11 cellular contexts compared by ENCODE assay signal in genomic region chr18:26438980-26439379, GRCh38.
A peak's percentile ranks its signal among the peaks of the same experiment; 100 is the strongest.
DNase-seq lines count a peak whose midpoint lies in the region; ATAC-seq and TF ChIP-seq lines count a peak whose summit lies in the region.
"Had no signal": no experiment of that assay in that cellular context is flagged by ENCODE, and none has a peak within 500 bp of the region (broad histone marks: within the 10 kb centered on the region; RNA-seq: fewer than 3 reads in every experiment).

No MANE protein-coding gene starts in this region.

- ATAC-seq in GM18502 (IDR thresholded peaks at IDR 0.05; ENCODE audit: poor library complexity, unreplicated experiment) (peak; percentile 100), GM21381 (IDR thresholded peaks at IDR 0.05; ENCODE audit: unreplicated experiment) (peak; percentile 95), HG03066 (IDR thresholded peaks at IDR 0.05; ENCODE audit: low read depth, unreplicated experiment) (peak; percentile 89)

- no TSS peak for BruUV-seq in OCI-LY7 (replicated peaks; lab: Mats Ljungman, UMichigan)

- H3K9me3 ChIP-seq in OCI-LY7 (ENCODE audit: low read length) (no peaks in the 10 kb centered on the region), colonic mucosa (no peaks in the 10 kb centered on the region)
- H3K9me3 ChIP-seq: BLaER1 had no signal

- H3K36me3 ChIP-seq in OCI-LY7 (ENCODE audit: insufficient read depth, low read length), result no peaks in the 10 kb centered on the region
- no peaks in the 10 kb centered on the region for H3K36me3 ChIP-seq in colonic mucosa
- H3K36me3 ChIP-seq: BLaER1, cardiac muscle cell had no signal

- CTCF ChIA-PET in OCI-LY7 (lab: Charles Lee; ENCODE audit: unreplicated experiment), result interaction anchor here (1.4 kb wide), 1 partner anchor 34 kb away, joined by 5 read pairs; no protein-coding TSS in a partner anchor

- intact Hi-C loops in OCI-LY7 (cut with micrococcal nuclease; ENCODE audit: unreplicated experiment), result no loop called here
- intact Hi-C loops in colonic mucosa (cut with DNase I), result no loop called here

- H3K4me2 ChIP-seq in OCI-LY7 (ENCODE audit: low read length), result peak overlapping the region; percentile 44
- H3K4me2 ChIP-seq: BLaER1, smooth muscle cell had no signal

- H3K27ac ChIP-seq in OCI-LY7 (ENCODE audit: low read depth, low read length, poor library complexity, severe bottlenecking) (no peak overlapping the region), colonic mucosa (no peak overlapping the region)
- H3K27ac ChIP-seq: BLaER1, cardiac muscle cell had no signal

- H3K79me2 ChIP-seq in OCI-LY7 (ENCODE audit: insufficient read depth, low read depth, low read length), result no peaks in the 10 kb centered on the region

- no peaks in the 10 kb centered on the region for H4K20me1 ChIP-seq in OCI-LY7 (ENCODE audit: insufficient read depth, low read length)
- H4K20me1 ChIP-seq: BLaER1 had no signal

- TF ChIP-seq CTCF in OCI-LY7 (conservative IDR thresholded peaks at IDR 0.05; ENCODE audit: low read length), result no peak
- no peak for TF ChIP-seq CTCF in colonic mucosa (IDR thresholded peaks at IDR 0.05)

- H3K4me3 ChIP-seq in OCI-LY7 (ENCODE audit: low read depth, low read length, poor library complexity, severe bottlenecking), result no peak overlapping the region
- no peak overlapping the region for H3K4me3 ChIP-seq in colonic mucosa
- H3K4me3 ChIP-seq: BLaER1, cardiac muscle cell, smooth muscle cell had no signal

- H3K4me1 ChIP-seq in OCI-LY7 (ENCODE audit: insufficient read depth, low read length, poor library complexity, severe bottlenecking) (peaks cover 15% of the 10 kb centered on the region), colonic mucosa (no peaks in the 10 kb centered on the region)
- H3K4me1 ChIP-seq: BLaER1 had no signal

- H3K9ac ChIP-seq in colonic mucosa (ENCODE audit: low read depth in 2 of 2, low read length in 2 of 2), result no peak overlapping the region
- H3K9ac ChIP-seq: BLaER1 had no signal

- peak; percentile 72 for DNase-seq in OCI-LY7 (ENCODE audit: low spot score)
- DNase-seq in colonic mucosa, result no peak
- DNase-seq in hepatic stellate cell (ENCODE audit: low spot score), result no peak
- no peak for DNase-seq in NCI-H524 (lab: John Stamatoyannopoulos, UW)
- no peak for DNase-seq in GDM1 (lab: John Stamatoyannopoulos, UW)

- POLR2A ChIA-PET in OCI-LY7 (lab: Charles Lee), result interaction anchor here (0.7 to 3.3 kb wide), 8 partner anchors 10 to 348 kb away, joined by 3 to 12 read pairs (median 3); no protein-coding TSS in a partner anchor

- H3K9me2 ChIP-seq in OCI-LY7 (ENCODE audit: insufficient read depth, low read length), result no peaks in the 10 kb centered on the region

- peak overlapping the region; percentile 44; the same call in 1 of the 2 replicates for H2AFZ ChIP-seq in OCI-LY7 (ENCODE audit: low read length)

- no peaks in the 10 kb centered on the region for H3K27me3 ChIP-seq in colonic mucosa
- H3K27me3 ChIP-seq: BLaER1, cardiac muscle cell had no signal
